9 cellular contexts compared by ENCODE assay signal in genomic region chr1:21251773-21252471, GRCh38. TPM values are rescaled to one million over a fixed set of nuclear protein-coding genes. Genes with fewer than 3 reads are reported as not detected.
DNase-seq lines count a peak whose midpoint lies in the region; ATAC-seq lines count a peak whose summit lies in the region.
"Had no signal": no experiment of that assay in that cellular context is flagged by ENCODE, and none has a peak within 500 bp of the region (broad histone marks: within the 10 kb centered on the region; RNA-seq: fewer than 3 reads in every experiment).

No MANE protein-coding gene starts in this region.

- no peak for DNase-seq in T-helper 1 cell
- DNase-seq in activated T-helper 2 cell treated with anti-CD3 and anti-CD28 coated beads, Interferon-gamma antibody, Interleukin-2, Interleukin-4, amounts not matched to agents 10 μg/mL and 5 μg/mL and 100 μg/mL, durations not matched to agents 14 hours and 24 hours and 36 hours (ENCODE audit: low spot score), result no peak
- no peak for DNase-seq in left ventricle myocardium superior
- peak; percentile 56 for DNase-seq in stimulated activated CD4-positive, alpha-beta T cell treated with anti-CD3 and anti-CD28 coated beads, Interleukin-1b, Interleukin-23, amount 100 ng/mL, for 48 hours
- no peak for DNase-seq in NCI-H345 (lab: John Stamatoyannopoulos, UW)
- DNase-seq: activated B cell treated with CpG ODN at 0.5 μM for 24 hours had no signal

- H3K4me1 Mint-ChIP-seq in T-helper 1 cell treated with Interleukin-12 subunit alpha and Interleukin-12 subunit beta and Interleukin-4 antibody, amounts not matched to agents 30 μg/mL and 1 μg/mL, for 36 hours (ENCODE audit: low read depth), result peaks cover 6% of the 10 kb centered on the region
- H3K4me1 Mint-ChIP-seq in activated T-helper 2 cell treated with anti-CD3 and anti-CD28 coated beads, Interferon-gamma antibody, Interleukin-2, Interleukin-4, amounts not matched to agents 10 μg/mL and 5 μg/mL and 100 μg/mL, durations not matched to agents 14 hours and 24 hours and 36 hours (ENCODE audit: low read depth), result peaks cover 16% of the 10 kb centered on the region

- intact Hi-C loops in activated T-helper 2 cell treated with anti-CD3 and anti-CD28 coated beads, Interferon-gamma antibody, Interleukin-2, Interleukin-4, amounts not matched to agents 10 μg/mL and 5 μg/mL and 100 μg/mL, durations not matched to agents 14 hours and 24 hours and 36 hours (cut with micrococcal nuclease), result no loop called here
- intact Hi-C loops in left ventricle myocardium superior (cut with micrococcal nuclease), result no loop called here

- peak overlapping the region; percentile 34 for H3K27ac Mint-ChIP-seq in T-helper 1 cell treated with Interleukin-12 subunit alpha and Interleukin-12 subunit beta and Interleukin-4 antibody, amounts not matched to agents 30 μg/mL and 1 μg/mL, for 36 hours
- peak overlapping the region; percentile 49 for H3K27ac Mint-ChIP-seq in activated T-helper 2 cell treated with anti-CD3 and anti-CD28 coated beads, Interferon-gamma antibody, Interleukin-2, Interleukin-4, amounts not matched to agents 10 μg/mL and 5 μg/mL and 100 μg/mL, durations not matched to agents 14 hours and 24 hours and 36 hours
- H3K27ac Mint-ChIP-seq: activated B cell treated with CpG ODN at 0.5 μM for 24 hours had no signal

- ATAC-seq in left ventricle myocardium superior (peak; percentile 72), GM18907 (IDR thresholded peaks at IDR 0.05; ENCODE audit: unreplicated experiment) (no peak), GM19328 (IDR thresholded peaks at IDR 0.05; ENCODE audit: unreplicated experiment) (no peak)

- H3K27me3 Mint-ChIP-seq in T-helper 1 cell treated with Interleukin-12 subunit alpha and Interleukin-12 subunit beta and Interleukin-4 antibody, amounts not matched to agents 30 μg/mL and 1 μg/mL, for 36 hours (ENCODE audit: low read depth), result no peaks in the 10 kb centered on the region
- no peaks in the 10 kb centered on the region for H3K27me3 Mint-ChIP-seq in activated T-helper 2 cell treated with anti-CD3 and anti-CD28 coated beads, Interferon-gamma antibody, Interleukin-2, Interleukin-4, amounts not matched to agents 10 μg/mL and 5 μg/mL and 100 μg/mL, durations not matched to agents 14 hours and 24 hours and 36 hours (ENCODE audit: low read depth)
- H3K27me3 Mint-ChIP-seq: activated B cell treated with CpG ODN at 0.5 μM for 24 hours had no signal

- H3K4me3 Mint-ChIP-seq in T-helper 1 cell treated with Interleukin-12 subunit alpha and Interleukin-12 subunit beta and Interleukin-4 antibody, amounts not matched to agents 30 μg/mL and 1 μg/mL, for 36 hours, result no peak overlapping the region
- H3K4me3 Mint-ChIP-seq in activated T-helper 2 cell treated with anti-CD3 and anti-CD28 coated beads, Interferon-gamma antibody, Interleukin-2, Interleukin-4, amounts not matched to agents 10 μg/mL and 5 μg/mL and 100 μg/mL, durations not matched to agents 14 hours and 24 hours and 36 hours (ENCODE audit: low read depth), result no peak overlapping the region
- H3K4me3 Mint-ChIP-seq: activated B cell treated with CpG ODN at 0.5 μM for 24 hours had no signal

- no peaks in the 10 kb centered on the region for H3K9me3 Mint-ChIP-seq in T-helper 1 cell treated with Interleukin-12 subunit alpha and Interleukin-12 subunit beta and Interleukin-4 antibody, amounts not matched to agents 30 μg/mL and 1 μg/mL, for 36 hours
- H3K9me3 Mint-ChIP-seq in activated T-helper 2 cell treated with anti-CD3 and anti-CD28 coated beads, Interferon-gamma antibody, Interleukin-2, Interleukin-4, amounts not matched to agents 10 μg/mL and 5 μg/mL and 100 μg/mL, durations not matched to agents 14 hours and 24 hours and 36 hours, result no peaks in the 10 kb centered on the region
- H3K9me3 Mint-ChIP-seq: activated B cell treated with CpG ODN at 0.5 μM for 24 hours had no signal

- peaks cover 24% of the 10 kb centered on the region for H3K36me3 Mint-ChIP-seq in T-helper 1 cell treated with Interleukin-12 subunit alpha and Interleukin-12 subunit beta and Interleukin-4 antibody, amounts not matched to agents 30 μg/mL and 1 μg/mL, for 36 hours (ENCODE audit: low read depth)
- peaks cover 66% of the 10 kb centered on the region for H3K36me3 Mint-ChIP-seq in activated T-helper 2 cell treated with anti-CD3 and anti-CD28 coated beads, Interferon-gamma antibody, Interleukin-2, Interleukin-4, amounts not matched to agents 10 μg/mL and 5 μg/mL and 100 μg/mL, durations not matched to agents 14 hours and 24 hours and 36 hours (ENCODE audit: low read depth)

RNA-seq across cellular contexts. Expression of gene ECE1, which starts 38.3 kb away (rescaled TPM):
- total RNA-seq in activated T-helper 2 cell treated with anti-CD3 and anti-CD28 coated beads, Interferon-gamma antibody, Interleukin-2, Interleukin-4, amounts not matched to agents 10 μg/mL and 5 μg/mL and 100 μg/mL, durations not matched to agents 14 hours and 24 hours and 36 hours, result 94.1 and 97.0 TPM in 2 replicates
- total RNA-seq in left ventricle myocardium superior, result 43.3 TPM
